In genomic region chr13:76991796-76992547, GRCh38 we compare ENCODE assay signal across 8 cellular contexts.
DNase-seq lines count a peak whose midpoint lies in the region; ATAC-seq lines count a peak whose summit lies in the region.

TSS of gene CLN5 (plus strand) at chr13:76992081. CDS start at chr13:76992099, 18 bp downstream.

- peak within 1 kb of the TSS; percentile 83 to 91 (median 89) for H3K9ac ChIP-seq in BLaER1 treated with 17β-estradiol and CSF1 and Interleukin-3, amounts not matched to agents 10 nM and 100 nM

- H3K27ac ChIP-seq in BLaER1 treated with 17β-estradiol and CSF1 and Interleukin-3, amounts not matched to agents 10 nM and 100 nM, result peak within 1 kb of the TSS; percentile 80 to 93 (median 84)

- peaks cover 14 to 24% (median 22%) of the 10 kb centered on the region in 10 experiments for H3K4me1 ChIP-seq in BLaER1 treated with 17β-estradiol and CSF1 and Interleukin-3, amounts not matched to agents 10 nM and 100 nM

- H3K36me3 ChIP-seq in BLaER1 treated with 17β-estradiol and CSF1 and Interleukin-3, amounts not matched to agents 10 nM and 100 nM, result peaks cover 17 to 23% (median 18%) of the 10 kb centered on the region in 11 experiments

- peak within 1 kb of the TSS; percentile 86 to 99 (median 96) for H3K4me2 ChIP-seq in BLaER1 treated with 17β-estradiol and CSF1 and Interleukin-3, amounts not matched to agents 10 nM and 100 nM

- H3K27me3 ChIP-seq in BLaER1 treated with 17β-estradiol and CSF1 and Interleukin-3, amounts not matched to agents 10 nM and 100 nM, result no peaks in the 10 kb centered on the region

- H3K4me3 ChIP-seq in BLaER1 treated with 17β-estradiol and CSF1 and Interleukin-3, amounts not matched to agents 10 nM and 100 nM, result peak within 1 kb of the TSS; percentile 65 to 81 (median 76)

- H4K20me1 ChIP-seq in BLaER1 treated with 17β-estradiol and CSF1 and Interleukin-3, amounts not matched to agents 10 nM and 100 nM, result no peaks in the 10 kb centered on the region; a peak in 1 of 22 replicates

- peak; percentile 84 for DNase-seq in GM19240 (ENCODE audit: insufficient read length, low spot score)
- DNase-seq in NCI-H526 (lab: John Stamatoyannopoulos, UW), result peak; percentile 94 to 99
- peak; percentile 94 for DNase-seq in activated CD4-positive, alpha-beta T cell treated with anti-CD3 and anti-CD28 coated beads, Interleukin-2, amount 50 U/mL, for 1 hour
- peak; percentile 87 for DNase-seq in cortex of kidney (lab: John Stamatoyannopoulos, UW)
- DNase-seq in left kidney (ENCODE audit: low read depth, low spot score), result peak; percentile 97
- DNase-seq in stimulated activated CD4-positive, alpha-beta T cell treated with anti-CD3 and anti-CD28 coated beads, Interleukin-1b, Interleukin-23, amount 100 ng/mL, for 48 hours, result peak; percentile 95

- ATAC-seq in HG03457 (IDR thresholded peaks at IDR 0.05; ENCODE audit: unreplicated experiment), result peak; percentile 96

- no peaks in the 10 kb centered on the region for H3K9me3 ChIP-seq in BLaER1 treated with 17β-estradiol and CSF1 and Interleukin-3, amounts not matched to agents 10 nM and 100 nM (replicated peaks in 1 of 11)

Comparison
In these comparisons a context has a peak if more than half of its experiments do, and no peak if none do; other contexts are left out.
1. Peak in every context shown above with its lines: DNase-seq, ATAC-seq, H3K4me3 ChIP-seq and H3K27ac ChIP-seq.